8 cellular contexts compared by ENCODE assay signal in the genomic region with DNA sequence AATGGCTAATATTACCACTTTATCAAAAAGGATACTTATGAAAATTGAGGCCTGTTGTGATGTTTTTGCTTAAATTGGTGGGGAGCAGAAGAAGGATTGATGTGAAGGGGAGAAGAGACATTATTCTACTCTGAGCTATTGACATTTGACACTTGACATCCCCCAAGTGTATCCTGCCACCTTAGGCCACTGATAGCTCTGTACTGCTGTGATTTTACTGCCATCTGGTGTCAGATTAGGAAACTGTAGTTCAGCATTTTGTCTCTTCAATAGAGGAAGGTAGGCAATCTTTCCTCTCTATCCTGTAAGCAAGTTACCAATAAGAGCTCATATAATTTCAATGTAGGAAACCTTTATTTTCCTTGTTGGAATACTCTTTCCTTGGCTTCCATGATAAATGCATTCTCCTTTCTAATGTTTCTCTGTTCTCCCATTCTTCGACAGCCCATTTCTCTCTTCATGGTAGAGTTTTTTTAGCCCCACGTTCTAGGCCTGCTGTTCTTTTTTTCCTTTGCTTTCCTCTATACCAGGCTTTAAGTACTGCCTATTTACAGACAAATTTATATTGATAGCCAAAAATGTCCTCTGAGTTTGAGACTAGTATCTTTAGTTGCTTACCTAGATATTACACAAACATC. TPM values are rescaled to one million over a fixed set of nuclear protein-coding genes. Genes with fewer than 3 reads are reported as not detected.
DNase-seq lines count a peak whose midpoint lies in the region; ATAC-seq and TF ChIP-seq lines count a peak whose summit lies in the region.

No MANE protein-coding gene starts in this region.

- TF ChIP-seq POLR2A in body of pancreas (IDR thresholded peaks at IDR 0.05) (no peak), testis (IDR thresholded peaks at IDR 0.05) (no peak)

- WGBS in body of pancreas, 2 donors, result 85 to 90% methylated on average over 2 of the region's 2 CpGs
- WGBS in testis, 2 donors, result 85 to 87% methylated on average over 2 of the region's 2 CpGs

- intact Hi-C loops in body of pancreas (cut with DNase I), result no loop called here
- intact Hi-C loops in testis (cut with DNase I; ENCODE audit: low total_unique reads), result no loop called here

- H3K27me3 ChIP-seq in HL-60 (ENCODE audit: insufficient read depth, poor library complexity, severe bottlenecking), result no peaks in the 10 kb centered on the region
- H3K27me3 ChIP-seq in body of pancreas, result no peaks in the 10 kb centered on the region
- no peaks in the 10 kb centered on the region for H3K27me3 ChIP-seq in testis

- H3K4me3 ChIP-seq in HL-60 (replicated peaks; ENCODE audit: insufficient read depth, low read length) (no peak overlapping the region), body of pancreas (no peak overlapping the region), testis (no peak overlapping the region)

- H3K4me1 ChIP-seq in body of pancreas (no peaks in the 10 kb centered on the region), testis (no peaks in the 10 kb centered on the region)

- peak; percentile 77 for ATAC-seq in GM21528 (IDR thresholded peaks at IDR 0.05; ENCODE audit: low FRiP score, unreplicated experiment)
- ATAC-seq in body of pancreas, result peak; percentile 66

- TF ChIP-seq CTCF in HL-60 (IDR thresholded peaks at IDR 0.05; ENCODE audit: insufficient read depth, low read length) (peak; percentile 76), body of pancreas (IDR thresholded peaks at IDR 0.05) (peak; percentile 20 to 66 (median 62)), testis (IDR thresholded peaks at IDR 0.05) (peak; percentile 32 to 56 (median 46))

- H3K9me3 ChIP-seq in body of pancreas (no peaks in the 10 kb centered on the region), testis (no peaks in the 10 kb centered on the region)

- peaks cover 0 to 7% of the 10 kb centered on the region in 2 donors for H3K36me3 ChIP-seq in body of pancreas (replicated peaks in 1 of 2; ENCODE audit: insufficient read depth in 1 of 2, low read depth in 2 of 2)
- no peaks in the 10 kb centered on the region for H3K36me3 ChIP-seq in testis (ENCODE audit: low read depth, missing control alignments)

- peak; percentile 9 for DNase-seq in activated gamma-delta T cell treated with Interleukin-2 at 50 U/mL for 16 hours
- no peak for DNase-seq in activated gamma-delta T cell (lab: John Stamatoyannopoulos, UW)
- DNase-seq in HL-60 (ENCODE audit: low read depth in 1 of 2, low spot score in 1 of 2), result peak; percentile 21 to 56
- peak; percentile 73 for DNase-seq in NCI-H69 (lab: John Stamatoyannopoulos, UW)
- peak in 1 of 4 donors; percentile 31 for DNase-seq in body of pancreas
- DNase-seq in iris pigment epithelial cell (ENCODE audit: low read depth), result peak; percentile 42
- no peak for DNase-seq in testis

- no peak overlapping the region for H3K27ac ChIP-seq in HL-60 (replicated peaks)
- no peak overlapping the region for H3K27ac ChIP-seq in body of pancreas
- H3K27ac ChIP-seq in testis, result no peak overlapping the region

RNA-seq across cellular contexts. Expression of a gene that starts 46.3 kb away (rescaled TPM):
- 10 to 100 TPM; 20.8 to 30.1 TPM for total RNA-seq in body of pancreas
- 10 to 100 TPM; 83.1 to 91.7 TPM for total RNA-seq in testis
- 101 TPM for polyA plus RNA-seq in testis (ENCODE audit: insufficient read depth, low read depth, low replicate concordance)

RNA-seq across cellular contexts. Expression of a gene that starts 46.4 kb away (rescaled TPM):
- total RNA-seq in body of pancreas (10 to 100 TPM; 32.2 to 80.8 TPM), testis (10 to 100 TPM; 54.6 to 65.8 TPM)
- polyA plus RNA-seq in testis (ENCODE audit: insufficient read depth, low read depth, low replicate concordance), result 101 TPM

Comparison
In these comparisons a context has a peak if more than half of its experiments do, and no peak if none do; other contexts are left out.
1. DNase-seq: peak in activated gamma-delta T cell treated with Interleukin-2 at 50 U/mL for 16 hours (single experiment), HL-60 (2 of 2), NCI-H69 (single experiment) and iris pigment epithelial cell (single experiment); none in activated gamma-delta T cell (single experiment) and testis (single experiment).
2. Peak in every context shown above with its lines, with median percentiles within 50 percentile points of each other: CTCF ChIP-seq.